13 cellular contexts compared by ENCODE assay signal in the genomic region with DNA sequence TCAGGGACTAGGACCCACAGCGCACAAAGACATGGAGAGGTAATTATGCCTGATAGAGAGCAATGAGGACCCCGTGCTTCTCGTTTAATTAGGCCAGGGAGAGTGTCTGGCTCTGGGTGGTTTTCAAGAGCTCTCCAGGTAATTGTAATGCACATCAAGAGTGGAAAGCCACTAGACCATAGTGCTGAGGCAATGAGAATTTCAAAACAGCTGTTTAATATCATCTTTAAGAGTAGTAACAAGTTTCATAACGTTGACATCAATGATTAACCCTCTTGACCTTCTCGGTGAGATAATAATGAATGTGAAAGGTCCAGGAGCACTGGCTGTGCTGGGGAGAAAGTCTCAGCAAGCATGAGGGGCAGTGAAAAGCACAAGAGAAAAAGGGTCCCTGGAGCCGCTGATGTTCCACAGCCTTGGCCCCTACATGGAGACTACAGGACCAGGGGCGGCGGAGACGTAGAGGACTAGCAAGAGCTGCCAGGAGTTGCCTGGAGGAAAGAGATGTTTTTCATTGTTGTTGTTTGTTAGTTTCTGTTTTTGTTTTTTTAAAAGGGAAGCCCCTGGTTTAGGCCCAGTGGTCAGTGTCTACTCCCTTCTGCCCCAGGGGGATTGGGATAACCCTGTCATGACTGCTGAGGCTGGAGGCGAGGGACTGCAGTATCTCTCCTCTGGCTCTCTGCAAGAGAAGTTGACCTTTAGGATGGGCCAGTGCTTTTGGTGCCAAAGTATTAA. TPM values are rescaled to one million over a fixed set of nuclear protein-coding genes. Genes with fewer than 3 reads are reported as not detected.
A peak's percentile ranks its signal among the peaks of the same experiment; 100 is the strongest.
DNase-seq lines count a peak whose midpoint lies in the region; ATAC-seq and TF ChIP-seq lines count a peak whose summit lies in the region.
"Had no signal": no experiment of that assay in that cellular context is flagged by ENCODE, and none has a peak within 500 bp of the region (broad histone marks: within the 10 kb centered on the region; RNA-seq: fewer than 3 reads in every experiment).

No MANE protein-coding gene starts in this region.

- no peaks in the 10 kb centered on the region for H3K9me3 ChIP-seq in body of pancreas

- no peak for TF ChIP-seq CTCF in body of pancreas (IDR thresholded peaks at IDR 0.05)

- H3K36me3 ChIP-seq in body of pancreas (replicated peaks in 1 of 2; ENCODE audit: insufficient read depth in 1 of 2, low read depth in 2 of 2), result no peaks in the 10 kb centered on the region

- H3K27me3 ChIP-seq in body of pancreas, result no peaks in the 10 kb centered on the region

- DNase-seq in NCI-H524 treated with DMSO at 0.1 percent for 48 hours (lab: John Stamatoyannopoulos, UW) (peak; percentile 83), body of pancreas (no peak), hippocampal formation (lab: John Stamatoyannopoulos, UW) (no peak)
- DNase-seq in stimulated activated naive B cell treated with anti-CD40 and anti-IgM and Interleukin-4, amounts not matched to agents 10 μg/mL and 1 μg/mL and 100 μg/mL, for 72 hours, result no peak
- DNase-seq: hypothalamus; stimulated activated CD4-positive, alpha-beta T cell treated with anti-CD3 and anti-CD28 coated beads, Interleukin-2, amount 100 ng/mL, for 24 hours had no signal

- H3K27ac Mint-ChIP-seq in stimulated activated naive B cell treated with anti-CD40 and anti-IgM and Interleukin-4, amounts not matched to agents 10 μg/mL and 1 μg/mL and 100 μg/mL, for 72 hours, result peak overlapping the region; percentile 17
- H3K27ac Mint-ChIP-seq: activated T-helper 17 cell treated with anti-CD3 and anti-CD28 coated beads, Interleukin-2, amount 50 U/mL, for 72 hours had no signal

- 67 to 72% methylated on average over 8 to 10 of the region's 10 CpGs for WGBS in body of pancreas, 2 donors

- intact Hi-C loops in body of pancreas (cut with DNase I), result no loop called here

- no peaks in the 10 kb centered on the region for H3K4me1 ChIP-seq in body of pancreas
- H3K4me1 ChIP-seq: parathyroid adenoma had no signal

- no peaks in the 10 kb centered on the region for H3K36me3 Mint-ChIP-seq in stimulated activated naive B cell treated with anti-CD40 and anti-IgM and Interleukin-4, amounts not matched to agents 10 μg/mL and 1 μg/mL and 100 μg/mL, for 72 hours
- H3K36me3 Mint-ChIP-seq: brain had no signal

- H3K4me3 Mint-ChIP-seq in stimulated activated naive B cell treated with anti-CD40 and anti-IgM and Interleukin-4, amounts not matched to agents 10 μg/mL and 1 μg/mL and 100 μg/mL, for 72 hours, result peak overlapping the region in 1 of 2 donors; percentile 62
- H3K4me3 Mint-ChIP-seq: activated T-helper 17 cell treated with anti-CD3 and anti-CD28 coated beads, Interleukin-2, amount 50 U/mL, for 72 hours; brain had no signal

- no peak overlapping the region for H3K27ac ChIP-seq in body of pancreas
- H3K27ac ChIP-seq: parathyroid adenoma had no signal

- ATAC-seq in GM19452 (IDR thresholded peaks at IDR 0.05; ENCODE audit: unreplicated experiment), result peak; percentile 65
- peak; percentile 67 for ATAC-seq in HG03354 (IDR thresholded peaks at IDR 0.05; ENCODE audit: poor library complexity, severe bottlenecking, unreplicated experiment)
- peak; percentile 45 to 68 for ATAC-seq in stimulated activated naive B cell treated with anti-CD40 and anti-IgM and Interleukin-4, amounts not matched to agents 10 μg/mL and 1 μg/mL and 100 μg/mL, for 72 hours (replicated peaks)
- ATAC-seq in body of pancreas, result no peak
- ATAC-seq in HG03520 (IDR thresholded peaks at IDR 0.05; ENCODE audit: unreplicated experiment), result no peak
- ATAC-seq: activated T-helper 17 cell treated with anti-CD3 and anti-CD28 coated beads, Interleukin-2, amount 50 U/mL, for 72 hours had no signal

- H3K4me3 ChIP-seq in body of pancreas, result no peak overlapping the region

- H3K27me3 Mint-ChIP-seq in stimulated activated naive B cell treated with anti-CD40 and anti-IgM and Interleukin-4, amounts not matched to agents 10 μg/mL and 1 μg/mL and 100 μg/mL, for 72 hours, result no peaks in the 10 kb centered on the region
- H3K27me3 Mint-ChIP-seq: activated T-helper 17 cell treated with anti-CD3 and anti-CD28 coated beads, Interleukin-2, amount 50 U/mL, for 72 hours; brain had no signal

- peaks cover 33 to 34% of the 10 kb centered on the region in 2 donors for H3K4me1 Mint-ChIP-seq in stimulated activated naive B cell treated with anti-CD40 and anti-IgM and Interleukin-4, amounts not matched to agents 10 μg/mL and 1 μg/mL and 100 μg/mL, for 72 hours
- H3K4me1 Mint-ChIP-seq: brain had no signal

- no peak for TF ChIP-seq POLR2A in body of pancreas (IDR thresholded peaks at IDR 0.05)

- H3K9me3 Mint-ChIP-seq in stimulated activated naive B cell treated with anti-CD40 and anti-IgM and Interleukin-4, amounts not matched to agents 10 μg/mL and 1 μg/mL and 100 μg/mL, for 72 hours, result no peaks in the 10 kb centered on the region
- H3K9me3 Mint-ChIP-seq: activated T-helper 17 cell treated with anti-CD3 and anti-CD28 coated beads, Interleukin-2, amount 50 U/mL, for 72 hours had no signal

RNA-seq across cellular contexts. Expression of a gene that starts 14.8 kb away (rescaled TPM):
- under 1 TPM in 1 of 2 donors, not detected in 1; 0.78 TPM for total RNA-seq in body of pancreas
- total RNA-seq: endothelial cell of umbilical vein had no signal

RNA-seq across cellular contexts. Expression of a gene that starts 54.9 kb away (rescaled TPM):
- 1 to 10 TPM; 3.6 to 6.9 TPM for total RNA-seq in body of pancreas

Comparison
In these comparisons a context has a peak if more than half of its experiments do, and no peak if none do; other contexts are left out.
1. ATAC-seq: peak in GM19452 (single experiment), HG03354 (single experiment) and stimulated activated naive B cell treated with anti-CD40 and anti-IgM and Interleukin-4, amounts not matched to agents 10 μg/mL and 1 μg/mL and 100 μg/mL, for 72 hours (2 of 2); none in body of pancreas (single experiment) and HG03520 (single experiment).